1 cellular context compared by ENCODE assay signal in the genomic region with DNA sequence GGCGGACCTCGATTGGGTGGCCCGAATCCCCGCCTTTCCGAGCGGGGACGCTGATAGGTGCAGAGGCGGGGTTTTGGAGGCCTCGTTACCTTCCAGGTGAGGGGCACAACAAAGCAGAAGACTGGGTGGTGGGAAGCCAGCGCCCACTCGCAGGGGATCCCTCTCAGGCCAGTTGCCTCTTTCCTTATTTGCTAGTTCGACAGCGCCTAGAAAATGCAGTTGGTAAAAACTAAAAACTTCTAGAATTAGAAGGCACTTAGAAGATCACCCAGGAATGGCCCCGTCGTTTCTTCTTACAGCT.
TF ChIP-seq lines count a peak whose summit lies in the region.

No MANE protein-coding gene starts in this region.

TF ChIP-seq in liver, 16 proteins besides CTCF, POLR2A, EP300 and RAD21 (continued from another document):
- TF ChIP-seq MAX (IDR thresholded peaks at IDR 0.05), result no peak
- TF ChIP-seq EGR1 (IDR thresholded peaks at IDR 0.05; ENCODE audit: low read depth in 2 of 2), result no peak
